Comparison of ENCODE assay signal across 8 cellular contexts in the genomic region with DNA sequence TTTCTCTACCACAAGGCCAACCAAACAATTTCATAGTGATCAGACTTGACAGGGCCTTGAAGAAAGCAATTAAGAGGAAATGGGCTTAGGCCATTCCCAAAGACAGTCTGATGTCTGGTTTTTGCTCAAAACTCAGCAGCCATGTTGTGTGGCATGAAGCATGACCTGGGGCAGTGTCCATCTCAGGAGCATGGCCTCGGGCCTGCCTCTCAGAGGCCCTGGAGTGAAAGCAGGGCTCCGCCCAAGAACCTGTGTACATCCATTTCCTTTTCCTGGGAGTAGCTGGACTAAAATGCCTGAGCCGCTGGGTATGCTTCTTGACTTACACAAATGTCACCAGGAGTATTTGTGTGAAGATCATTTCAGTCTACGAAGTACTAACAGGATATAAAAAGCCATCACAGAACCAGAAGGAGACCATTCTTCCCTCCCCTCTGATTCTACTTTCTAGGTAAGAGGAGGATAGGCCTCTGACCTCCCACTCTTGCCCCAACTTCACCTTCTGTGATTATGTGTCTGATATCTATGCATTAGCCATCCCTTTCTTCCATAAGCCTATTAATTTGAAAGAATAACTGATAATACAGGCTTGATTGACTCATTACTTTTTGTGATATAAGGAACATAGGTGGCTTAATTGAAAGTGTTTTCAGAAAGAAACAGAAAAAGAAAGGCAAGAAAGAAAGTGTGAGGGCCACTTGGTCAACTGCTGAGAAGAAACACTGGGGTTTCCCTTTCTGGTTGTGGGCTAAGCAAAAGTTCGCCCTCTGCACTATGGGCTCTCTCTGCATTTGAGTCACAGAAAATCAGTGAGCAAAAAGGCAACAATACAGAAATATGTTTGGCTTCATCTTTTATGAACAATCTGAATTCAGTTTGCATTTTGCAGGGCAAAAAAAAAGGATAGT.
DNase-seq lines count a peak whose midpoint lies in the region; ATAC-seq, FAIRE-seq and TF ChIP-seq lines count a peak whose summit lies in the region.

No MANE protein-coding gene starts in this region.

- H3K4me1 ChIP-seq in K562 (replicated peaks in 1 of 2; ENCODE audit: control insufficient read depth in 2 of 2, insufficient read depth in 2 of 2, low read length in 2 of 2), result peaks cover 0 to 13% of the 10 kb centered on the region in 2 experiments; a peak in 2 of 5 replicates

- no peaks in the 10 kb centered on the region for H4K20me1 ChIP-seq in K562 (replicated peaks; ENCODE audit: control insufficient read depth, insufficient read depth, low read length)

- no peaks in the 10 kb centered on the region for H3K9me3 ChIP-seq in K562 (replicated peaks; ENCODE audit: control insufficient read depth, insufficient read depth, low read depth, low read length)

- no peaks in the 10 kb centered on the region for H3K27me3 Mint-ChIP-seq in Calu3 (ENCODE audit: unreplicated experiment)

- 0 out of 4 replicates have a peak overlapping the region, but pooled peaks of 1 of the 2 experiments have one; percentile 31 for H3K9ac ChIP-seq in K562 (ENCODE audit: insufficient read depth in 1 of 2, low read depth in 2 of 2, low read length in 2 of 2)

- H3K36me3 ChIP-seq in K562 (ENCODE audit: control insufficient read depth, insufficient read depth, low read length), result no peaks in the 10 kb centered on the region

- WGBS in K562 (ENCODE audit: insufficient coverage, low coverage, missing lambda C conversion rate), result 84% methylated on average over 5 of the region's 5 CpGs

- TF ChIP-seq CTCF in K562 (IDR thresholded peaks at IDR 0.05 in 2 of 3, conservative IDR thresholded peaks at IDR 0.05 in 1 of 3; ENCODE audit: insufficient read depth in 2 of 3, low read depth in 1 of 3, low read length in 3 of 3) (no peak), Calu3 (IDR thresholded peaks at IDR 0.05; ENCODE audit: unreplicated experiment) (no peak)

- BruUV-seq in K562 (replicated peaks; lab: Mats Ljungman, UMichigan) (no TSS peak), Calu3 (replicated peaks; lab: Mats Ljungman, UMichigan) (no TSS peak)

- H3K9me3 Mint-ChIP-seq in Calu3 (ENCODE audit: low read depth, unreplicated experiment), result no peaks in the 10 kb centered on the region

- TF ChIP-seq POLR2A in K562 (conservative IDR thresholded peaks at IDR 0.05), result no peak

- no peaks in the 10 kb centered on the region for H3K27me3 ChIP-seq in K562 (ENCODE audit: control insufficient read depth in 2 of 2, insufficient read depth in 2 of 2, low read length in 2 of 2)

- H3K4me3 Mint-ChIP-seq in Calu3 (ENCODE audit: low read depth, unreplicated experiment), result no peak overlapping the region

- H3K9me1 ChIP-seq in K562 (ENCODE audit: control insufficient read depth, insufficient read depth, low read length), result no peaks in the 10 kb centered on the region

- H3K4me2 ChIP-seq in K562 (ENCODE audit: insufficient read depth, low read length), result no peak overlapping the region

- H3K4me3 ChIP-seq in K562, result no peak overlapping the region

- no peak overlapping the region for H3K27ac Mint-ChIP-seq in Calu3 (ENCODE audit: unreplicated experiment)

- H3K79me2 ChIP-seq in K562 (ENCODE audit: control insufficient read depth, insufficient read depth, low read length), result no peaks in the 10 kb centered on the region

- POLR2A ChIA-PET in K562 (lab: Yijun Ruan, JAX) (interaction anchor here (0.6 kb wide), 1 partner anchor 195 kb away, joined by 3 read pairs; no protein-coding TSS in a partner anchor), HEK293T (lab: Yijun Ruan, JAX) (no interaction called here)

- no peak for TF ChIP-seq RAD21 in K562 (CRISPR knock-in tag; conservative IDR thresholded peaks at IDR 0.05 in 1 of 2, IDR thresholded peaks at IDR 0.05 in 1 of 2)

- peak overlapping the region; percentile 12; the same call in 1 of the 3 replicates for H3K27ac ChIP-seq in K562 (ENCODE audit: extremely low read depth, low read depth, low read length)

- H2AFZ ChIP-seq in K562 (ENCODE audit: low read depth, low read length), result no peak overlapping the region

- no peaks in the 10 kb centered on the region for H3K36me3 Mint-ChIP-seq in Calu3 (ENCODE audit: insufficient read depth, unreplicated experiment)

- DNase-seq in K562 (ENCODE audit: extremely low read depth in 1 of 4, low spot score in 3 of 4), result no peak
- DNase-seq in stimulated activated CD8-positive, alpha-beta memory T cell treated with anti-CD3 and anti-CD28 coated beads, Interleukin-15, amount 100 ng/mL, for 48 hours (ENCODE audit: low read depth in 2 of 2), result peak; percentile 24 to 26
- no peak for DNase-seq in left lobe of liver (ENCODE audit: low spot score)
- no peak for DNase-seq in Calu3
- no peak for DNase-seq in NOMO-1 treated with dmso at 0.1 percent for 144 hours (lab: John Stamatoyannopoulos, UW; ENCODE audit: unreplicated experiment)
- no peak for DNase-seq in HEK293T (ENCODE audit: extremely low spot score)

- intact Hi-C loops in K562 (cut with micrococcal nuclease) (no loop called here), Calu3 (cut with micrococcal nuclease; ENCODE audit: unreplicated experiment) (no loop called here)

- peak; percentile 92 for ATAC-seq in GM19372 (IDR thresholded peaks at IDR 0.05; ENCODE audit: low read depth, unreplicated experiment)
- peak; percentile 97 for ATAC-seq in HG02938 (IDR thresholded peaks at IDR 0.05; ENCODE audit: unreplicated experiment)
- ATAC-seq in K562, result peak; percentile 49
- ATAC-seq in left lobe of liver, result no peak

- in situ Hi-C loops in K562 (cut with MboI), result no loop called here

- peak; percentile 68 for FAIRE-seq in K562 (lab: Jason Lieb, UNC)

- CTCF ChIA-PET in K562 (lab: Yijun Ruan, JAX; ENCODE audit: low intra/inter-chr PET ratio) (no interaction called here), Calu3 (lab: Charles Lee) (interaction anchor here (0.7 kb wide), 2 partner anchors 39 to 225 kb away, joined by 4 read pairs; no protein-coding TSS in a partner anchor), HEK293T (lab: Yijun Ruan, JAX) (no interaction called here)

- peaks cover 27% of the 10 kb centered on the region for H3K4me1 Mint-ChIP-seq in Calu3 (ENCODE audit: low read depth, unreplicated experiment)

- no peak for TF ChIP-seq EP300 in K562 (IDR thresholded peaks at IDR 0.05; ENCODE audit: low read length)

TF ChIP-seq in K562, 482 proteins besides CTCF, POLR2A, EP300 and RAD21:
- TF ChIP-seq DMBX1 (CRISPR knock-in tag; IDR thresholded peaks at IDR 0.05; ENCODE audit: borderline replicate concordance) (peak; percentile 40; the same call in 1 of the 2 replicates), RBM14 (IDR thresholded peaks at IDR 0.05; ENCODE audit: borderline replicate concordance, insufficient read depth, low read depth, low read length) (no peak)

TF ChIP-seq in HEK293T, 16 proteins besides CTCF, POLR2A, EP300 and RAD21:
- no peak for TF ChIP-seq BHLHE40 (IDR thresholded peaks at IDR 0.05; ENCODE audit: borderline replicate concordance)
- no peak for TF ChIP-seq LEF1 (IDR thresholded peaks at IDR 0.05; ENCODE audit: borderline replicate concordance)
- no peak for TF ChIP-seq TARDBP (IDR thresholded peaks at IDR 0.05)
- TF ChIP-seq ZNF384 (IDR thresholded peaks at IDR 0.05), result no peak

Comparison
In these comparisons a context has a peak if more than half of its experiments do, and no peak if none do; other contexts are left out.
1. DNase-seq: peak in stimulated activated CD8-positive, alpha-beta memory T cell treated with anti-CD3 and anti-CD28 coated beads, Interleukin-15, amount 100 ng/mL, for 48 hours (2 of 2); none in K562 (0 of 4), left lobe of liver (single experiment), Calu3 (single experiment), NOMO-1 treated with dmso at 0.1 percent for 144 hours (single experiment) and HEK293T (single experiment).